Comparison of ENCODE assay signal across 23 cellular contexts in genomic region chr6:35293681-35294080, GRCh38.
"Had no signal": no experiment of that assay in that cellular context is flagged by ENCODE, and none has a peak within 500 bp of the region (broad histone marks: within the 10 kb centered on the region; RNA-seq: fewer than 3 reads in every experiment).

No MANE protein-coding gene starts in this region.

- H3K27ac Mint-ChIP-seq: activated CD4-positive, alpha-beta memory T cell treated with anti-CD3 and anti-CD28 coated beads for 36 hours; activated CD8-positive, alpha-beta memory T cell treated with anti-CD3 and anti-CD28 coated beads, Interleukin-2, amount 10 ng/mL, durations not matched to agents 7 days and 5 days; activated naive CD4-positive, alpha-beta T cell treated with anti-CD3 and anti-CD28 coated beads for 36 hours; activated naive CD8-positive, alpha-beta T cell treated with anti-CD3 and anti-CD28 coated beads for 36 hours; activated naive CD8-positive, alpha-beta T cell treated with anti-CD3 and anti-CD28 coated beads, Interleukin-2, amount 50 U/mL, for 24 hours; activated T-helper 1 cell treated with anti-CD3 and anti-CD28 coated beads, Interleukin-12 subunit alpha, Interleukin-12 subunit beta, Interleukin-2, Interleukin-4 antibody, amounts not matched to agents 30 ng/mL and 10 ng/mL and 1 ng/mL, durations not matched to agents 14 hours and 24 hours and 36 hours; activated T-helper 2 cell treated with anti-CD3 and anti-CD28 coated beads, Interferon-gamma antibody, Interleukin-2, Interleukin-4, amounts not matched to agents 10 μg/mL and 5 μg/mL and 100 μg/mL, durations not matched to agents 14 hours and 24 hours and 36 hours; T-helper 17 cell; T-helper 2 cell treated with Interferon-gamma antibody and Interleukin-4, amounts not matched to agents 5 μg/mL and 100 μg/mL, for 36 hours had no signal

- H3K9me3 ChIP-seq: adrenal gland, body of pancreas, esophagus squamous epithelium, gastroesophageal sphincter had no signal

- DNase-seq: activated B cell treated with CpG ODN at 0.5 μM for 24 hours, aorta, esophagus squamous epithelium, foreskin melanocyte, T1000 had no signal

- H3K4me3 ChIP-seq: adrenal gland, body of pancreas, coronary artery, esophagus squamous epithelium, gastroesophageal sphincter had no signal

- H3K4me3 Mint-ChIP-seq: activated B cell treated with CpG ODN at 0.5 μM for 24 hours; activated CD4-positive, alpha-beta memory T cell treated with anti-CD3 and anti-CD28 coated beads for 36 hours; activated CD8-positive, alpha-beta memory T cell treated with anti-CD3 and anti-CD28 coated beads, Interleukin-2, amount 10 ng/mL, durations not matched to agents 7 days and 5 days; activated CD8-positive, alpha-beta T cell treated with anti-CD3 and anti-CD28 coated beads, Interleukin-2, amount 10 ng/mL, durations not matched to agents 7 days and 5 days; activated naive CD4-positive, alpha-beta T cell treated with anti-CD3 and anti-CD28 coated beads for 36 hours; activated naive CD4-positive, alpha-beta T cell treated with anti-CD3 and anti-CD28 coated beads, Interleukin-2, amount 50 U/mL, for 24 hours; activated naive CD8-positive, alpha-beta T cell treated with anti-CD3 and anti-CD28 coated beads for 36 hours; activated naive CD8-positive, alpha-beta T cell treated with anti-CD3 and anti-CD28 coated beads, Interleukin-2, amount 50 U/mL, for 24 hours; activated T-helper 1 cell treated with anti-CD3 and anti-CD28 coated beads, Interleukin-12 subunit alpha, Interleukin-12 subunit beta, Interleukin-2, Interleukin-4 antibody, amounts not matched to agents 30 ng/mL and 10 ng/mL and 1 ng/mL, durations not matched to agents 14 hours and 24 hours and 36 hours; effector memory CD8-positive, alpha-beta T cell; T-helper 17 cell; T-helper 2 cell treated with Interferon-gamma antibody and Interleukin-4, amounts not matched to agents 5 μg/mL and 100 μg/mL, for 36 hours had no signal

- H3K27me3 ChIP-seq: adrenal gland, body of pancreas, esophagus squamous epithelium, gastroesophageal sphincter had no signal

- H3K27ac ChIP-seq: adrenal gland, body of pancreas, coronary artery, epithelial cell of prostate, esophagus squamous epithelium, gastroesophageal sphincter, WERI-Rb-1 had no signal

- H3K9me3 Mint-ChIP-seq: activated B cell treated with CpG ODN at 0.5 μM for 24 hours; activated CD4-positive, alpha-beta memory T cell treated with anti-CD3 and anti-CD28 coated beads for 36 hours; activated naive CD4-positive, alpha-beta T cell treated with anti-CD3 and anti-CD28 coated beads for 36 hours; activated naive CD4-positive, alpha-beta T cell treated with anti-CD3 and anti-CD28 coated beads, Interleukin-2, amount 50 U/mL, for 24 hours; activated naive CD8-positive, alpha-beta T cell treated with anti-CD3 and anti-CD28 coated beads for 36 hours; activated naive CD8-positive, alpha-beta T cell treated with anti-CD3 and anti-CD28 coated beads, Interleukin-2, amount 50 U/mL, for 24 hours; activated T-helper 1 cell treated with anti-CD3 and anti-CD28 coated beads, Interleukin-12 subunit alpha, Interleukin-12 subunit beta, Interleukin-2, Interleukin-4 antibody, amounts not matched to agents 30 ng/mL and 10 ng/mL and 1 ng/mL, durations not matched to agents 14 hours and 24 hours and 36 hours; activated T-helper 2 cell treated with anti-CD3 and anti-CD28 coated beads, Interferon-gamma antibody, Interleukin-2, Interleukin-4, amounts not matched to agents 10 μg/mL and 5 μg/mL and 100 μg/mL, durations not matched to agents 14 hours and 24 hours and 36 hours; effector memory CD8-positive, alpha-beta T cell; T-helper 2 cell treated with Interferon-gamma antibody and Interleukin-4, amounts not matched to agents 5 μg/mL and 100 μg/mL, for 36 hours had no signal

- H3K27me3 Mint-ChIP-seq: activated B cell treated with CpG ODN at 0.5 μM for 24 hours; activated CD4-positive, alpha-beta memory T cell treated with anti-CD3 and anti-CD28 coated beads for 36 hours; activated CD8-positive, alpha-beta memory T cell treated with anti-CD3 and anti-CD28 coated beads, Interleukin-2, amount 10 ng/mL, durations not matched to agents 7 days and 5 days; activated naive CD4-positive, alpha-beta T cell treated with anti-CD3 and anti-CD28 coated beads, Interleukin-2, amount 50 U/mL, for 24 hours; activated naive CD8-positive, alpha-beta T cell treated with anti-CD3 and anti-CD28 coated beads for 36 hours; activated naive CD8-positive, alpha-beta T cell treated with anti-CD3 and anti-CD28 coated beads, Interleukin-2, amount 50 U/mL, for 24 hours; effector memory CD8-positive, alpha-beta T cell; T-helper 17 cell had no signal
